Comparison of ENCODE assay signal across 8 cellular contexts in genomic region chr3:125990253-125990970, GRCh38. TPM values are rescaled to one million over a fixed set of nuclear protein-coding genes. Genes with fewer than 3 reads are reported as not detected.
DNase-seq lines count a peak whose midpoint lies in the region; ATAC-seq and TF ChIP-seq lines count a peak whose summit lies in the region.

No MANE protein-coding gene starts in this region.

- H3K27ac Mint-ChIP-seq in CD4-positive, alpha-beta T cell = peak overlapping the region; percentile 99

- H3K9me3 ChIP-seq in CD4-positive, alpha-beta T cell (ENCODE audit: control insufficient read depth, low read length) = no peaks in the 10 kb centered on the region
- H3K9me3 ChIP-seq in right cardiac atrium (ENCODE audit: control insufficient read depth, low read length) = no peaks in the 10 kb centered on the region
- H3K9me3 ChIP-seq in vagina = no peaks in the 10 kb centered on the region

- peaks cover 53% of the 10 kb centered on the region for H3K4me1 Mint-ChIP-seq in CD4-positive, alpha-beta T cell (ENCODE audit: low read depth)

- DNase-seq in CD4-positive, alpha-beta T cell = peak; percentile 48 to 80 (median 58)
- DNase-seq in M059J (ENCODE audit: low read depth) (peak; percentile 99), T follicular helper cell (ENCODE audit: low read depth) (peak; percentile 30), anterior cingulate cortex (lab: John Stamatoyannopoulos, UW) (peak in 54 of 58 donors; percentile 11 to 91 (median 72)), right cardiac atrium (peak; percentile 90 to 97 (median 96)), renal cortical epithelial cell (ENCODE audit: low read depth) (peak; percentile 87), vagina (ENCODE audit: extremely low spot score in 2 of 2) (peak in 1 of 2 donors; percentile 92)

- intact Hi-C loops in CD4-positive, alpha-beta T cell (cut with DNase I, micrococcal nuclease) = loop anchor here (1.0 to 10.0 kb wide), 4 partner anchors 73 to 994 kb away; partner anchors contain the start of genes SLC41A3 (in 2 of the 2) and PLXNA1 (in 1 of the 2)
- intact Hi-C loops in right cardiac atrium (cut with DNase I) = loop anchor here in 1 of 4 donors (5.0 kb wide), 1 partner anchor 92 kb away; the partner anchor contains the start of gene SLC41A3
- intact Hi-C loops in vagina (cut with DNase I) = no loop called here

- TF ChIP-seq POLR2A in vagina (IDR thresholded peaks at IDR 0.05) = no peak

- H3K36me3 ChIP-seq in vagina = no peaks in the 10 kb centered on the region

- peaks cover 19% of the 10 kb centered on the region for H3K36me3 Mint-ChIP-seq in CD4-positive, alpha-beta T cell (ENCODE audit: low read depth)

- H3K4me3 ChIP-seq in right cardiac atrium (ENCODE audit: low read length) (peak overlapping the region; percentile 74), vagina (peak overlapping the region; percentile 61 to 74)

- peak overlapping the region; percentile 73 for H3K27ac ChIP-seq in CD4-positive, alpha-beta T cell (ENCODE audit: low read depth, low read length)
- H3K27ac ChIP-seq in right cardiac atrium (ENCODE audit: low read length) = peak overlapping the region; percentile 79
- peak overlapping the region; percentile 82 for H3K27ac ChIP-seq in vagina

- no peaks in the 10 kb centered on the region for H3K27me3 ChIP-seq in CD4-positive, alpha-beta T cell (ENCODE audit: control insufficient read depth, insufficient read depth, low read length)
- H3K27me3 ChIP-seq in right cardiac atrium (ENCODE audit: control insufficient read depth, insufficient read depth) (no peaks in the 10 kb centered on the region), vagina (no peaks in the 10 kb centered on the region)

- no peaks in the 10 kb centered on the region for H3K4me1 ChIP-seq in right cardiac atrium (ENCODE audit: control insufficient read depth, insufficient read depth, low read length)
- H3K4me1 ChIP-seq in vagina = peaks cover 8% of the 10 kb centered on the region

- 2% methylated on average over 52 of the region's 52 CpGs for WGBS in right cardiac atrium

- POLR2A ChIA-PET in CD4-positive, alpha-beta T cell (lab: Charles Lee) = interaction anchor here (1.0 to 2.6 kb wide), 7 partner anchors 14 to 112 kb away, joined by 3 to 23 read pairs (median 4); partner anchors contain the start of gene SLC41A3

- no peaks in the 10 kb centered on the region for H3K27me3 Mint-ChIP-seq in CD4-positive, alpha-beta T cell

- TF ChIP-seq CTCF in CD4-positive, alpha-beta T cell (IDR thresholded peaks at IDR 0.05) = no peak
- no peak for TF ChIP-seq CTCF in vagina (IDR thresholded peaks at IDR 0.05)

- CTCF ChIA-PET in CD4-positive, alpha-beta T cell (lab: Charles Lee) = interaction anchor here (1.1 kb wide), 1 partner anchor 94 kb away, joined by 3 read pairs; the partner anchor contains the start of gene SLC41A3

- H3K4me3 Mint-ChIP-seq in CD4-positive, alpha-beta T cell = peak overlapping the region; percentile 98

- peak; percentile 88 for ATAC-seq in CD4-positive, alpha-beta T cell (ENCODE audit: poor library complexity)
- ATAC-seq in GM21576 (IDR thresholded peaks at IDR 0.05; ENCODE audit: unreplicated experiment) = peak; percentile 67
- ATAC-seq in right cardiac atrium = peak; percentile 99 to 100

- no peaks in the 10 kb centered on the region for H3K9me3 Mint-ChIP-seq in CD4-positive, alpha-beta T cell

RNA-seq across cellular contexts. Expression of gene ROPN1B, which starts 21.4 kb away (rescaled TPM):
- under 1 TPM in 1 of 2 experiments, not detected in 1; 0.25 TPM for total RNA-seq in CD4-positive, alpha-beta T cell
- 0.15 and 8.8 TPM in 2 replicates for total RNA-seq in M059J (2014; rRNA removed; shearing (Covaris generic))
- total RNA-seq in right cardiac atrium (1 to 10 TPM; 2.0 to 4.8 (median 3.6) TPM), renal cortical epithelial cell (not detected in 2 replicates), vagina (not detected)
- 4.5 TPM for polyA plus RNA-seq in right cardiac atrium
